In genomic region chr2:22878094-22878493, GRCh38 we compare ENCODE assay signal across 21 cellular contexts.
DNase-seq lines count a peak whose midpoint lies in the region; ATAC-seq, FAIRE-seq and TF ChIP-seq lines count a peak whose summit lies in the region.
"Had no signal": no experiment of that assay in that cellular context is flagged by ENCODE, and none has a peak within 500 bp of the region (broad histone marks: within the 10 kb centered on the region; RNA-seq: fewer than 3 reads in every experiment).

No MANE protein-coding gene starts in this region.

- no peak overlapping the region for H4K8ac ChIP-seq in neuronal stem cell (ENCODE audit: low read depth, low read length)

- H3K4me1 ChIP-seq in endodermal cell (ENCODE audit: control insufficient read depth, insufficient read depth, low read length) (no peaks in the 10 kb centered on the region), neuronal stem cell (ENCODE audit: control insufficient read depth in 2 of 2, insufficient read depth in 1 of 2, low read depth in 1 of 2, low read length in 2 of 2) (peaks cover 0 to 9% of the 10 kb centered on the region in 2 donors), kidney (ENCODE audit: control insufficient read depth in 1 of 2, insufficient read depth in 1 of 2, low read depth in 1 of 2, low read length in 2 of 2) (no peaks in the 10 kb centered on the region)
- H3K4me1 ChIP-seq: Caco-2 had no signal

- no peak for FAIRE-seq in kidney (lab: Jason Lieb, UNC)
- FAIRE-seq: A204.1, D721Med, G401.6, GM12891, GM19239 had no signal

- H2BK12ac ChIP-seq in neuronal stem cell (ENCODE audit: low read length), result no peak overlapping the region

- no peaks in the 10 kb centered on the region for H3K79me1 ChIP-seq in neuronal stem cell (ENCODE audit: low read depth, low read length)

- H3K4me1 Mint-ChIP-seq in endodermal cell, result peaks cover 2% of the 10 kb centered on the region

- TF ChIP-seq RAD21 in neural cell (conservative IDR thresholded peaks at IDR 0.05), result no peak

- H3K27me3 Mint-ChIP-seq in endodermal cell (ENCODE audit: insufficient read depth), result no peaks in the 10 kb centered on the region
- H3K27me3 Mint-ChIP-seq: CD4-positive, alpha-beta T cell had no signal

- H3K9me3 Mint-ChIP-seq in endodermal cell, result peaks cover 8% of the 10 kb centered on the region

- no peak for DNase-seq in endodermal cell
- peak; percentile 39 for DNase-seq in neuronal stem cell (ENCODE audit: low spot score)
- DNase-seq in kidney, result no peak
- DNase-seq: 8988T; ACHN; BE2C; C1 segment of cervical spinal cord; Caco-2; Calu3; CD4-positive, alpha-beta T cell; CD8-positive, alpha-beta T cell; DMS79 treated with DMSO at 0.1 percent for 48 hours; GF-D8 had no signal

- no peaks in the 10 kb centered on the region for H4K20me1 ChIP-seq in neural cell (ENCODE audit: insufficient read depth)
- H4K20me1 ChIP-seq: BLaER1 had no signal

- H2BK120ac ChIP-seq in neuronal stem cell (ENCODE audit: low read depth, low read length), result no peak overlapping the region

- H3K9me3 ChIP-seq in endodermal cell (ENCODE audit: control insufficient read depth, low read length) (peaks cover 22% of the 10 kb centered on the region), neural cell (ENCODE audit: low read length) (no peaks in the 10 kb centered on the region), neuronal stem cell (replicated peaks in 1 of 2; ENCODE audit: control insufficient read depth in 2 of 2, insufficient read depth in 1 of 2, low read depth in 1 of 2, low read length in 2 of 2) (peaks cover 0 to 2% of the 10 kb centered on the region in 2 donors), kidney (ENCODE audit: control insufficient read depth in 1 of 2, low read length in 2 of 2) (peaks cover 0 to 8% of the 10 kb centered on the region in 2 donors)
- H3K9me3 ChIP-seq: BE2C, BLaER1, Caco-2 had no signal

- H3K27ac Mint-ChIP-seq in endodermal cell, result no peak overlapping the region
- H3K27ac Mint-ChIP-seq: CD4-positive, alpha-beta T cell; CD8-positive, alpha-beta T cell had no signal

- H3K36me3 Mint-ChIP-seq in endodermal cell (ENCODE audit: low read depth), result no peaks in the 10 kb centered on the region
- H3K36me3 Mint-ChIP-seq: CD8-positive, alpha-beta T cell had no signal

- no peak overlapping the region for H2BK15ac ChIP-seq in neuronal stem cell (ENCODE audit: low read length)

- no peak overlapping the region for H2BK5ac ChIP-seq in neuronal stem cell (ENCODE audit: low read length)

- H3K27me3 ChIP-seq in endodermal cell (ENCODE audit: control insufficient read depth, insufficient read depth, low read length, poor library complexity, severe bottlenecking) (no peaks in the 10 kb centered on the region), neural cell (ENCODE audit: insufficient read depth, low read depth, low read length) (no peaks in the 10 kb centered on the region), neuronal stem cell (ENCODE audit: control insufficient read depth in 3 of 3, insufficient read depth in 3 of 3, low read depth in 1 of 3, low read length in 3 of 3) (no peaks in the 10 kb centered on the region)
- H3K27me3 ChIP-seq: BE2C, BLaER1 had no signal

- TF ChIP-seq CTCF in endodermal cell (conservative IDR thresholded peaks at IDR 0.05), result no peak
- no peak for TF ChIP-seq CTCF in neural cell (IDR thresholded peaks at IDR 0.05; ENCODE audit: poor library complexity, severe bottlenecking)
- no peak for TF ChIP-seq CTCF in kidney (IDR thresholded peaks at IDR 0.05; ENCODE audit: borderline replicate concordance, extremely low read depth, insufficient read depth)

- no peak overlapping the region for H3K9ac ChIP-seq in endodermal cell (ENCODE audit: extremely low read depth, low read length, poor library complexity, severe bottlenecking)
- H3K9ac ChIP-seq in neural cell (ENCODE audit: low read length), result no peak overlapping the region
- H3K9ac ChIP-seq in neuronal stem cell (ENCODE audit: low read depth, low read length, poor library complexity), result no peak overlapping the region
- no peak overlapping the region for H3K9ac ChIP-seq in kidney (ENCODE audit: low read length in 2 of 2)
- H3K9ac ChIP-seq: BLaER1 had no signal

- H3K4me3 ChIP-seq in endodermal cell (ENCODE audit: low read length) (no peak overlapping the region), neural cell (ENCODE audit: low read length) (no peak overlapping the region), neuronal stem cell (ENCODE audit: low read length in 2 of 2) (no peak overlapping the region), kidney (ENCODE audit: low read length in 2 of 2) (no peak overlapping the region)
- H3K4me3 ChIP-seq: BLaER1 had no signal

- H3K4me3 Mint-ChIP-seq in endodermal cell, result no peak overlapping the region
- H3K4me3 Mint-ChIP-seq: CD4-positive, alpha-beta T cell; CD8-positive, alpha-beta T cell had no signal

- 71 to 76% methylated on average over 2 of the region's 2 CpGs for WGBS in endodermal cell (ENCODE audit: insufficient coverage in 1 of 2, insufficient read length in 1 of 2), 2 experiments
- no CpG with 5 or more reads among the region's 2 CpGs for WGBS in neuronal stem cell (ENCODE audit: extremely low coverage in 2 of 2, insufficient read length in 2 of 2, insufficient replicate concordance in 1 of 2), 2 donors

- H3K36me3 ChIP-seq in endodermal cell (ENCODE audit: control insufficient read depth, insufficient read depth, low read length) (no peaks in the 10 kb centered on the region), neural cell (ENCODE audit: insufficient read depth, low read length) (no peaks in the 10 kb centered on the region), neuronal stem cell (replicated peaks in 1 of 2; ENCODE audit: control insufficient read depth in 2 of 2, insufficient read depth in 2 of 2, low read length in 2 of 2) (no peaks in the 10 kb centered on the region), kidney (ENCODE audit: control insufficient read depth in 1 of 2, insufficient read depth in 2 of 2, low read length in 2 of 2) (no peaks in the 10 kb centered on the region)
- H3K36me3 ChIP-seq: BE2C, BLaER1 had no signal

- H3K9me2 ChIP-seq in neural cell (ENCODE audit: insufficient read depth, low read length), result no peaks in the 10 kb centered on the region

- H3K27ac ChIP-seq in endodermal cell (ENCODE audit: low read depth, low read length), result peak overlapping the region; percentile 69
- peak overlapping the region; percentile 66 for H3K27ac ChIP-seq in neural cell (ENCODE audit: low read length)
- H3K27ac ChIP-seq in neuronal stem cell (replicated peaks; ENCODE audit: low read length), result peak overlapping the region; percentile 44
- H3K27ac ChIP-seq in kidney (ENCODE audit: low read depth in 2 of 2, low read length in 2 of 2), result no peak overlapping the region
- H3K27ac ChIP-seq: BLaER1 had no signal

- H3K4me2 ChIP-seq in neural cell (ENCODE audit: low read length) (no peak overlapping the region), neuronal stem cell (ENCODE audit: insufficient read depth, low read length, poor library complexity, severe bottlenecking) (no peak overlapping the region)
- H3K4me2 ChIP-seq: BLaER1 had no signal

- no peak for TF ChIP-seq EP300 in neural cell (conservative IDR thresholded peaks at IDR 0.05; ENCODE audit: poor library complexity, severe bottlenecking)

- H2AFZ ChIP-seq in neural cell (ENCODE audit: low read depth, low read length) (no peak overlapping the region), neuronal stem cell (ENCODE audit: low read length) (no peak overlapping the region)

- no peak overlapping the region for H2AK5ac ChIP-seq in neuronal stem cell (ENCODE audit: low read depth, low read length)

- no peaks in the 10 kb centered on the region for H3K79me2 ChIP-seq in neural cell (replicated peaks; ENCODE audit: insufficient read depth, low read length)

- H3K18ac ChIP-seq in neuronal stem cell (ENCODE audit: low read length), result no peak overlapping the region

- no peak overlapping the region for H3K4ac ChIP-seq in neuronal stem cell (ENCODE audit: low read length)

- intact Hi-C loops in kidney (cut with DNase I), result no loop called here

- no peak overlapping the region for H3K14ac ChIP-seq in neuronal stem cell (ENCODE audit: low read length)

- H3K23ac ChIP-seq in neuronal stem cell (ENCODE audit: low read depth, low read length, poor library complexity), result no peak overlapping the region

- ATAC-seq in HG03196 (IDR thresholded peaks at IDR 0.05; ENCODE audit: unreplicated experiment), result no peak
- ATAC-seq: CD8-positive, alpha-beta T cell had no signal

- no peak overlapping the region for H4K91ac ChIP-seq in neuronal stem cell (ENCODE audit: low read depth, low read length, poor library complexity)

- H3F3A ChIP-seq in neural cell (ENCODE audit: insufficient read depth, low read length, poor library complexity, severe bottlenecking), result no peaks in the 10 kb centered on the region

TF ChIP-seq in neural cell, 6 proteins besides CTCF, POLR2A, EP300 and RAD21:
- TF ChIP-seq EZH2 (IDR thresholded peaks at IDR 0.05; ENCODE audit: borderline replicate concordance, insufficient read depth, low read length, poor library complexity, severe bottlenecking) (no peak), TAF1 (IDR thresholded peaks at IDR 0.05; ENCODE audit: low read depth) (no peak), SMC3 (conservative IDR thresholded peaks at IDR 0.05; ENCODE audit: poor library complexity) (no peak), POLR2AphosphoS5 (IDR thresholded peaks at IDR 0.05) (no peak), REST (IDR thresholded peaks at IDR 0.05; ENCODE audit: borderline replicate concordance) (no peak), MXI1 (conservative IDR thresholded peaks at IDR 0.05; ENCODE audit: poor library complexity, severe bottlenecking) (no peak)

Comparison
In these comparisons a context has a peak if more than half of its experiments do, and no peak if none do; other contexts are left out.
1. H3K27ac ChIP-seq: peak in endodermal cell (single experiment), neural cell (single experiment) and neuronal stem cell (single experiment); none in kidney (0 of 2).